25 cellular contexts compared by ENCODE assay signal in the genomic region with DNA sequence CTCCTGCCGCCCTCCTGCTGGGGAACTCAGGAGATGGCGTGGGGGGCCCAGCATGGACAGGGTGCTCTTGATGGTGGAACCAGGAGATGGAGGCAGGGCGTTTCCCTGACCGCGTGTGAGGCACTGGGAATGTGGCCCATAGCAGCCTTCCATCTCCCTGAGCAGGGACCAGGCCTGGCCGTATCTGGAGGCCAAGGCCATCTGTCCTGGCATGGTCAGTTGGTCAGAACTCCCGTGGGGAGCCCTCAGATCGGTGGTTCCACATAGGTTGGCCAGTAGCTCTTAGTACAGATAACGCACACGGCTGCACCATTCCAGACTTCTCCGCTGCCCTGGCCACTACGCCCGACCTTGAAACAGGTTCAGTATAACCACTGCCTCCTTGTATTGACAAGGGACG.
"Had no signal": no experiment of that assay in that cellular context is flagged by ENCODE, and none has a peak within 500 bp of the region (broad histone marks: within the 10 kb centered on the region; RNA-seq: fewer than 3 reads in every experiment).

No MANE protein-coding gene starts in this region.

- H3K27me3 ChIP-seq: ovary, testis, transverse colon, upper lobe of right lung, uterus had no signal

- H2AFZ ChIP-seq: parathyroid adenoma had no signal

- H3K4me2 ChIP-seq: smooth muscle cell had no signal

- H3K9ac ChIP-seq: parathyroid adenoma had no signal

- H3K4me3 ChIP-seq: ovary, psoas muscle, skin epidermis, smooth muscle cell, spleen, suprapubic skin, testis, tibial artery, transverse colon, upper lobe of right lung, uterus had no signal

- H3K27ac ChIP-seq: ovary, parathyroid adenoma, psoas muscle, skin epidermis, spleen, suprapubic skin, testis, tibial artery, transverse colon, upper lobe of right lung, uterus had no signal

- DNase-seq: naive thymus-derived CD8-positive, alpha-beta T cell; nephron progenitor cell; occipital lobe; ovary; posterior cingulate gyrus; psoas muscle; right cardiac atrium; spleen; stimulated activated CD4-positive, alpha-beta T cell treated with anti-CD3 and anti-CD28 coated beads, Interleukin-12 subunit alpha, Interleukin-12 subunit beta, amount 100 ng/mL, for 4 hours; stimulated activated CD4-positive, alpha-beta T cell treated with anti-CD3 and anti-CD28 coated beads, Interleukin-1b, Interleukin-23, amount 100 ng/mL, for 48 hours; stimulated activated CD4-positive, alpha-beta T cell treated with anti-CD3 and anti-CD28 coated beads, Interleukin-4, amount 100 ng/mL, for 1 hour; stimulated activated CD4-positive, alpha-beta T cell treated with anti-CD3 and anti-CD28 coated beads, Interleukin-4, amount 100 ng/mL, for 4 hours; stimulated activated CD8-positive, alpha-beta memory T cell treated with anti-CD3 and anti-CD28 coated beads, Interleukin-4, amount 100 ng/mL, for 48 hours; stimulated activated naive CD4-positive, alpha-beta T cell; stimulated activated naive CD8-positive, alpha-beta T cell treated with anti-CD3 and anti-CD28 coated beads, Interleukin-15, amount 100 ng/mL, for 72 hours; stimulated activated naive CD8-positive, alpha-beta T cell treated with anti-CD3 and anti-CD28 coated beads, Interleukin-15, Interleukin-2, amounts not matched to agents 100 U/mL and 50 U/mL, for 24 hours; testis; tibial artery; transverse colon; upper lobe of right lung; uterus had no signal

- H3K9me3 ChIP-seq: ovary, psoas muscle, spleen, suprapubic skin, testis, tibial artery, transverse colon, upper lobe of right lung, uterus had no signal

- H3K36me3 ChIP-seq: ovary, suprapubic skin, tibial artery, transverse colon, upper lobe of right lung, uterus had no signal

- H3K79me2 ChIP-seq: parathyroid adenoma had no signal

- H3K4me1 ChIP-seq: parathyroid adenoma, psoas muscle, spleen, suprapubic skin, testis, tibial artery, transverse colon, upper lobe of right lung, uterus had no signal
